Comparison of ENCODE assay signal across 28 cellular contexts in the genomic region with DNA sequence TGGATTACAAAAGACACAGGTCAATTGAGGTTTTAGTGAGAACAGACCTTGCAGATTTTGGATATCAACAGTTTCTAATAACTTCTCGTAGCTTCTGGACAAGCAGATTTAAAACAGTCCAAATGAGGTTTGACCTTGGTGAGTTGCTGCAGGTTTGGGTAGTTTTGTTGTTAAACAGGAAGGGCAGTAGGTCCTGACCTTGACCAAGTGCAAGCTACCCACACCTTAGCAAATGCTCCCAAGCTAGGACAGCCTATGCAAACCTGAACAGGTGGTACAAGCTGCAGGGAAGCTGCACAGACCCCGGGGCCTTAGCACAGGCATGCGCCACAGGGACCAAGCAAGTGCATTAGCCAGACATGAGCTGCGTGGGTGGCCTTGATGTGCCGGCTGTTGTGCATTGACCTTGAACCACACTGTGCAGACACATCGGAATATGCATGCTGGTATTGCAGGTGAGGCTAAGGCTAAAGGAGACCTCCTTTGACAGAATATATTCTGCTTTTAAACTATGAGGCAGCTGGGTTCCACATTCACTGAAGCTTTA.
"Had no signal": no experiment of that assay in that cellular context is flagged by ENCODE, and none has a peak within 500 bp of the region (broad histone marks: within the 10 kb centered on the region; RNA-seq: fewer than 3 reads in every experiment).

No MANE protein-coding gene starts in this region.

- H3K27ac Mint-ChIP-seq: stimulated activated effector memory CD8-positive, alpha-beta T cell treated with anti-CD3 and anti-CD28 coated beads, Interleukin-12 subunit alpha, Interleukin-12 subunit beta, amount 100 ng/mL, for 72 hours; stimulated activated memory B cell treated with anti-CD40 and anti-IgM and Interleukin-4, amounts not matched to agents 10 μg/mL and 1 μg/mL and 100 μg/mL, for 72 hours; stimulated activated naive B cell treated with anti-CD40 and anti-IgM and Interleukin-4, amounts not matched to agents 10 μg/mL and 1 μg/mL and 100 μg/mL, for 72 hours; stimulated activated naive CD8-positive, alpha-beta T cell treated with anti-CD3 and anti-CD28 coated beads, Interleukin-15, amount 100 ng/mL, for 72 hours; stimulated activated naive CD8-positive, alpha-beta T cell treated with anti-CD3 and anti-CD28 coated beads, Interleukin-15, Interleukin-2, amounts not matched to agents 100 ng/mL and 50 ng/mL, for 24 hours had no signal

- H3K36me3 ChIP-seq: stomach, suprapubic skin, thoracic aorta, thyroid gland, tibial artery, tibial nerve, transverse colon, upper lobe of left lung, upper lobe of right lung, uterus, vagina had no signal

- H3K9me3 ChIP-seq: stomach, suprapubic skin, testis, thoracic aorta, thyroid gland, tibial artery, tibial nerve, transverse colon, upper lobe of left lung, upper lobe of right lung, uterus, vagina had no signal

- DNase-seq: stimulated activated CD4-positive, alpha-beta T cell treated with anti-CD3 and anti-CD28 coated beads, Interleukin-2, amount 100 ng/mL, for 48 hours; stimulated activated CD4-positive, alpha-beta T cell treated with anti-CD3 and anti-CD28 coated beads, Interleukin-4, amount 100 ng/mL, for 1 hour; stimulated activated CD4-positive, alpha-beta T cell treated with anti-CD3 and anti-CD28 coated beads, Interleukin-4, amount 100 ng/mL, for 24 hours; stimulated activated CD4-positive, alpha-beta T cell treated with anti-CD3 and anti-CD28 coated beads, Interleukin-4, amount 100 ng/mL, for 4 hours; stimulated activated CD8-positive, alpha-beta memory T cell treated with anti-CD3 and anti-CD28 coated beads, Interleukin-4, amount 100 ng/mL, for 48 hours; stimulated activated naive B cell treated with anti-CD40 and anti-IgM and Interleukin-4, amounts not matched to agents 10 μg/mL and 1 μg/mL and 100 μg/mL, for 72 hours; stimulated activated naive CD4-positive, alpha-beta T cell; stimulated activated naive CD4-positive, alpha-beta T cell treated with Interleukin-2 at 50 U/mL for 16 hours; stimulated activated naive CD8-positive, alpha-beta T cell treated with anti-CD3 and anti-CD28 coated beads, Interleukin-15, amount 100 ng/mL, for 72 hours; stimulated activated naive CD8-positive, alpha-beta T cell treated with anti-CD3 and anti-CD28 coated beads, Interleukin-15, Interleukin-2, amounts not matched to agents 100 U/mL and 50 U/mL, for 24 hours; stomach; substantia nigra; testis; thyroid gland; tibial artery; transverse colon; trophoblast cell; upper lobe of left lung; upper lobe of right lung; uterus had no signal

- H3K4me1 Mint-ChIP-seq: stimulated activated effector memory CD8-positive, alpha-beta T cell treated with anti-CD3 and anti-CD28 coated beads, Interleukin-12 subunit alpha, Interleukin-12 subunit beta, amount 100 ng/mL, for 72 hours; stimulated activated memory B cell treated with anti-CD40 and anti-IgM and Interleukin-4, amounts not matched to agents 10 μg/mL and 1 μg/mL and 100 μg/mL, for 72 hours; stimulated activated naive B cell treated with anti-CD40 and anti-IgM and Interleukin-4, amounts not matched to agents 10 μg/mL and 1 μg/mL and 100 μg/mL, for 72 hours; stimulated activated naive CD8-positive, alpha-beta T cell treated with anti-CD3 and anti-CD28 coated beads, Interleukin-15, amount 100 ng/mL, for 72 hours had no signal

- H3K4me3 Mint-ChIP-seq: stimulated activated effector memory CD8-positive, alpha-beta T cell treated with anti-CD3 and anti-CD28 coated beads, Interleukin-12 subunit alpha, Interleukin-12 subunit beta, amount 100 ng/mL, for 72 hours; stimulated activated memory B cell treated with anti-CD40 and anti-IgM and Interleukin-4, amounts not matched to agents 10 μg/mL and 1 μg/mL and 100 μg/mL, for 72 hours; stimulated activated naive B cell treated with anti-CD40 and anti-IgM and Interleukin-4, amounts not matched to agents 10 μg/mL and 1 μg/mL and 100 μg/mL, for 72 hours; stimulated activated naive CD8-positive, alpha-beta T cell treated with anti-CD3 and anti-CD28 coated beads, Interleukin-15, amount 100 ng/mL, for 72 hours; stimulated activated naive CD8-positive, alpha-beta T cell treated with anti-CD3 and anti-CD28 coated beads, Interleukin-15, Interleukin-2, amounts not matched to agents 100 ng/mL and 50 ng/mL, for 24 hours had no signal

- H3K4me3 ChIP-seq: stomach, suprapubic skin, testis, thoracic aorta, thyroid gland, tibial artery, tibial nerve, transverse colon, upper lobe of left lung, upper lobe of right lung, uterus, vagina had no signal

- H3K27ac ChIP-seq: stomach, suprapubic skin, testis, thoracic aorta, thyroid gland, tibial artery, tibial nerve, transverse colon, upper lobe of left lung, upper lobe of right lung, uterus, vagina had no signal

- ATAC-seq: stimulated activated effector memory CD8-positive, alpha-beta T cell treated with anti-CD3 and anti-CD28 coated beads, Interleukin-12 subunit alpha, Interleukin-12 subunit beta, amount 100 ng/mL, for 72 hours; stimulated activated memory B cell treated with anti-CD40 and anti-IgM and Interleukin-4, amounts not matched to agents 10 μg/mL and 1 μg/mL and 100 μg/mL, for 72 hours; stimulated activated naive B cell treated with anti-CD40 and anti-IgM and Interleukin-4, amounts not matched to agents 10 μg/mL and 1 μg/mL and 100 μg/mL, for 72 hours; stimulated activated naive CD8-positive, alpha-beta T cell treated with anti-CD3 and anti-CD28 coated beads, Interleukin-15, amount 100 ng/mL, for 72 hours; stimulated activated naive CD8-positive, alpha-beta T cell treated with anti-CD3 and anti-CD28 coated beads, Interleukin-15, Interleukin-2, amounts not matched to agents 100 U/mL and 50 U/mL, for 24 hours; upper lobe of right lung had no signal

- H3K36me3 Mint-ChIP-seq: stimulated activated effector memory CD8-positive, alpha-beta T cell treated with anti-CD3 and anti-CD28 coated beads, Interleukin-12 subunit alpha, Interleukin-12 subunit beta, amount 100 ng/mL, for 72 hours; stimulated activated memory B cell treated with anti-CD40 and anti-IgM and Interleukin-4, amounts not matched to agents 10 μg/mL and 1 μg/mL and 100 μg/mL, for 72 hours; stimulated activated naive B cell treated with anti-CD40 and anti-IgM and Interleukin-4, amounts not matched to agents 10 μg/mL and 1 μg/mL and 100 μg/mL, for 72 hours had no signal

- FAIRE-seq: urothelium cell line had no signal

- H3K27me3 ChIP-seq: testis, thyroid gland, tibial nerve, transverse colon, upper lobe of left lung, upper lobe of right lung, uterus, vagina had no signal

- H3K27me3 Mint-ChIP-seq: stimulated activated memory B cell treated with anti-CD40 and anti-IgM and Interleukin-4, amounts not matched to agents 10 μg/mL and 1 μg/mL and 100 μg/mL, for 72 hours had no signal

- H3K4me1 ChIP-seq: suprapubic skin, tibial artery, tibial nerve, transverse colon, upper lobe of left lung, upper lobe of right lung, uterus, vagina had no signal

- H3K9me3 Mint-ChIP-seq: stimulated activated effector memory CD8-positive, alpha-beta T cell treated with anti-CD3 and anti-CD28 coated beads, Interleukin-12 subunit alpha, Interleukin-12 subunit beta, amount 100 ng/mL, for 72 hours; stimulated activated memory B cell treated with anti-CD40 and anti-IgM and Interleukin-4, amounts not matched to agents 10 μg/mL and 1 μg/mL and 100 μg/mL, for 72 hours; stimulated activated naive B cell treated with anti-CD40 and anti-IgM and Interleukin-4, amounts not matched to agents 10 μg/mL and 1 μg/mL and 100 μg/mL, for 72 hours; stimulated activated naive CD8-positive, alpha-beta T cell treated with anti-CD3 and anti-CD28 coated beads, Interleukin-15, amount 100 ng/mL, for 72 hours; stimulated activated naive CD8-positive, alpha-beta T cell treated with anti-CD3 and anti-CD28 coated beads, Interleukin-15, Interleukin-2, amounts not matched to agents 100 ng/mL and 50 ng/mL, for 24 hours had no signal
